15 cellular contexts compared by ENCODE assay signal in the genomic region with DNA sequence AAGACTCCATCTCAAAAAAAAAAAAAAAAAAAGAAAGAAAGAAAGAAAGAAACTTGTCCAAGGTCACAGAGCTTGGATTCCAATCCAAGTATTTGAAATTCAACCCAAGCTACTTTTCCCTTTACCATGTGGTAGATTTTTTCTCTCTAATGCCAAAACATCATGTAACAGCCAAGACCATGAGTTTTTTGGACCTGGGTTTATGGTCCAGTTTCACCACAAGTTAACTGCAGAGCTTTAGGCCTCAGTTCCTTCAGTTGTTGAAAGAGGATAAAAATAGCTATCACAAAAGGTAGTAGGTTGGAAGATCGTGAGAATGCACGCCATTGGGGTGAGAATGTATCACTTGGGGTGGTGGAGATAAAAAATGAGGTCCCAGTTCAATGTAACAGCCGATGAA.
"Had no signal": no experiment of that assay in that cellular context is flagged by ENCODE, and none has a peak within 500 bp of the region (broad histone marks: within the 10 kb centered on the region; RNA-seq: fewer than 3 reads in every experiment).

No MANE protein-coding gene starts in this region.

- H3K27ac Mint-ChIP-seq: activated naive CD8-positive, alpha-beta T cell; brain had no signal

- H3K9me3 Mint-ChIP-seq: brain had no signal

- H3K27me3 ChIP-seq: heart left ventricle, ovary, upper lobe of left lung had no signal

- DNase-seq: activated effector memory CD4-positive, alpha-beta T cell treated with anti-CD3 and anti-CD28 coated beads, Interleukin-2, amount 50 U/mL, for 16 hours; amniotic stem cell; cerebellar nuclear complex; effector CD8-positive, alpha-beta T cell; foreskin melanocyte; heart left ventricle; left cardiac atrium; midbrain; ovary; stimulated activated CD4-positive, alpha-beta T cell treated with anti-CD3 and anti-CD28 coated beads, Interleukin-2, amount 100 ng/mL, for 24 hours; substantia nigra; SW 1271; upper lobe of left lung had no signal

- H3K4me3 ChIP-seq: heart left ventricle, ovary, upper lobe of left lung had no signal

- H3K27ac ChIP-seq: ovary, upper lobe of left lung had no signal

- H3K36me3 ChIP-seq: ovary had no signal

- ATAC-seq: heart left ventricle, left cardiac atrium had no signal

- H3K4me3 Mint-ChIP-seq: activated naive CD8-positive, alpha-beta T cell; brain had no signal

- H3K9me3 ChIP-seq: heart left ventricle, ovary, upper lobe of left lung had no signal

- H3K27me3 Mint-ChIP-seq: activated naive CD8-positive, alpha-beta T cell; brain had no signal
